In the genomic region with DNA sequence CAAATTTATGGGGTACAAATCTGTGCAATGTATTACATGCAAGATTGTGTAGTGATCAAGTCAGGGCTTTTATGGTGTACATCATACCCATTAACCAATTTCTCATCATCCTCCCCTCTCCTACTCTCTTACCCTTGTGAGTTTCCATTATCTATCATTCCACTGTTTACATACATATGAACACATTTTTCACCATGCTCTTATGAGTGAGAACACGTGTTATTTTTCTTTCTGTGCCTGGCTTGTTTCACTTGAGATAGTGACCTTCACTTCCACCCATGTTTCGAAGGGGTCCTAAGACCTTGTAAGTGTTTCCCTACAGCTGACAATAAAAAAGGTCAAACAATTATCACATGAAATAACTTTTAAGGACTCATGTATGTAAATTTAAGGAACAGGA, we compare ENCODE assay signal across 26 cellular contexts.
"Had no signal": no experiment of that assay in that cellular context is flagged by ENCODE, and none has a peak within 500 bp of the region (broad histone marks: within the 10 kb centered on the region; RNA-seq: fewer than 3 reads in every experiment).

No MANE protein-coding gene starts in this region.

- FAIRE-seq: urothelium cell line had no signal

- H3K27me3 ChIP-seq: stomach, suprapubic skin, testis, thyroid gland, tibial artery, tibial nerve, transverse colon, upper lobe of left lung, upper lobe of right lung, uterus had no signal

- H3K4me3 ChIP-seq: stomach, suprapubic skin, testis, thoracic aorta, thyroid gland, tibial artery, tibial nerve, transverse colon, upper lobe of left lung, upper lobe of right lung, uterus had no signal

- H3K36me3 ChIP-seq: stomach, suprapubic skin, thoracic aorta, thyroid gland, tibial artery, tibial nerve, transverse colon, upper lobe of left lung, upper lobe of right lung, uterus had no signal

- ATAC-seq: stimulated activated effector memory CD8-positive, alpha-beta T cell treated with anti-CD3 and anti-CD28 coated beads, Interleukin-12 subunit alpha, Interleukin-12 subunit beta, amount 100 ng/mL, for 72 hours; stimulated activated memory B cell treated with anti-CD40 and anti-IgM and Interleukin-4, amounts not matched to agents 10 μg/mL and 1 μg/mL and 100 μg/mL, for 72 hours; stimulated activated naive B cell treated with anti-CD40 and anti-IgM and Interleukin-4, amounts not matched to agents 10 μg/mL and 1 μg/mL and 100 μg/mL, for 72 hours; stimulated activated naive CD8-positive, alpha-beta T cell treated with anti-CD3 and anti-CD28 coated beads, Interleukin-15, amount 100 ng/mL, for 72 hours; stimulated activated naive CD8-positive, alpha-beta T cell treated with anti-CD3 and anti-CD28 coated beads, Interleukin-15, Interleukin-2, amounts not matched to agents 100 U/mL and 50 U/mL, for 24 hours; upper lobe of right lung had no signal

- H3K9me3 ChIP-seq: stomach, suprapubic skin, testis, thoracic aorta, thyroid gland, tibial artery, tibial nerve, transverse colon, upper lobe of left lung, upper lobe of right lung, uterus had no signal

- H3K4me1 ChIP-seq: stomach, testis, tibial artery, transverse colon, upper lobe of left lung, upper lobe of right lung, uterus had no signal

- H3K27ac ChIP-seq: stomach, suprapubic skin, testis, thoracic aorta, thyroid gland, tibial artery, tibial nerve, transverse colon, upper lobe of left lung, upper lobe of right lung, uterus had no signal

- DNase-seq: stimulated activated CD4-positive, alpha-beta T cell treated with anti-CD3 and anti-CD28 coated beads, Interleukin-2, amount 100 ng/mL, for 48 hours; stimulated activated CD4-positive, alpha-beta T cell treated with anti-CD3 and anti-CD28 coated beads, Interleukin-4, amount 100 ng/mL, for 1 hour; stimulated activated CD4-positive, alpha-beta T cell treated with anti-CD3 and anti-CD28 coated beads, Interleukin-4, amount 100 ng/mL, for 24 hours; stimulated activated CD4-positive, alpha-beta T cell treated with anti-CD3 and anti-CD28 coated beads, Interleukin-4, amount 100 ng/mL, for 4 hours; stimulated activated CD8-positive, alpha-beta memory T cell treated with anti-CD3 and anti-CD28 coated beads, Interleukin-4, amount 100 ng/mL, for 48 hours; stimulated activated naive B cell treated with anti-CD40 and anti-IgM and Interleukin-4, amounts not matched to agents 10 μg/mL and 1 μg/mL and 100 μg/mL, for 72 hours; stimulated activated naive CD4-positive, alpha-beta T cell; stimulated activated naive CD4-positive, alpha-beta T cell treated with Interleukin-2 at 50 U/mL for 16 hours; stimulated activated naive CD8-positive, alpha-beta T cell treated with anti-CD3 and anti-CD28 coated beads, Interleukin-15, amount 100 ng/mL, for 72 hours; stimulated activated naive CD8-positive, alpha-beta T cell treated with anti-CD3 and anti-CD28 coated beads, Interleukin-15, Interleukin-2, amounts not matched to agents 100 U/mL and 50 U/mL, for 24 hours; stomach; substantia nigra; testis; thyroid gland; tibial artery; transverse colon; trophoblast cell; upper lobe of left lung; upper lobe of right lung; uterus had no signal
